ENCODE assay signal across 17 cellular contexts in the genomic region with DNA sequence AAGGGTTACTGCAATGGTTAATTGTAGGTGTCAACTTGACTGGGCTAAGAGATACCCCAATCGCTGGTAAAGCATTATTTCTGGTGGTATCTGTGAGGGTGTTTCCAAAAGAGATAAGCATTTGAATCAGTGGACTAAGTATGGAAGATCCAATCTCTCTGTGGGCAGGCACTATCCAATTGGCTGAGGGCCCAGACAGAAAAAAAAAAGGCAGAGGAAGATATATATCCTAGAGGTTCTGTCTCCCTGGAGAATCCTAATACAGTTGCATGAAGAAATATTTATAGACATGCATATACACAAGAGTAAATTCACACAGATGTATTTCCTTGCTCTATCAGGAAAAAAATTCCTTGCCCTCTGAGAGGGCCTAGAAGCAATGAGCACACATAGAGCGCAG.
"Had no signal": no experiment of that assay in that cellular context is flagged by ENCODE, and none has a peak within 500 bp of the region (broad histone marks: within the 10 kb centered on the region; RNA-seq: fewer than 3 reads in every experiment).

No MANE protein-coding gene starts in this region.

- H3K9me3 Mint-ChIP-seq: effector memory CD8-positive, alpha-beta T cell had no signal

- ATAC-seq: effector memory CD8-positive, alpha-beta T cell; sciatic nerve; SK-N-SH treated with all-trans-retinoic acid at 6 μM for 48 hours; stimulated activated memory B cell treated with anti-CD40 and anti-IgM and Interleukin-4, amounts not matched to agents 10 μg/mL and 1 μg/mL and 100 μg/mL, for 72 hours had no signal

- H3K27me3 Mint-ChIP-seq: activated naive CD8-positive, alpha-beta T cell; stimulated activated memory B cell treated with anti-CD40 and anti-IgM and Interleukin-4, amounts not matched to agents 10 μg/mL and 1 μg/mL and 100 μg/mL, for 72 hours had no signal

- H3K27me3 ChIP-seq: upper lobe of right lung had no signal

- H3K27ac Mint-ChIP-seq: activated naive CD8-positive, alpha-beta T cell; effector memory CD8-positive, alpha-beta T cell; stimulated activated memory B cell treated with anti-CD40 and anti-IgM and Interleukin-4, amounts not matched to agents 10 μg/mL and 1 μg/mL and 100 μg/mL, for 72 hours had no signal

- H3K4me3 Mint-ChIP-seq: activated naive CD8-positive, alpha-beta T cell; effector memory CD8-positive, alpha-beta T cell; neural crest cell; stimulated activated memory B cell treated with anti-CD40 and anti-IgM and Interleukin-4, amounts not matched to agents 10 μg/mL and 1 μg/mL and 100 μg/mL, for 72 hours had no signal

- H3K9me3 ChIP-seq: prostate gland, thoracic aorta, upper lobe of right lung had no signal

- H3K27ac ChIP-seq: thoracic aorta, upper lobe of right lung had no signal

- H3K36me3 ChIP-seq: prostate gland, thoracic aorta, upper lobe of right lung had no signal

- DNase-seq: activated CD4-positive, alpha-beta T cell treated with anti-CD3 and anti-CD28 coated beads for 1 hour; activated gamma-delta T cell; amniotic stem cell; effector memory CD8-positive, alpha-beta T cell; foreskin melanocyte; kidney; stimulated activated CD4-positive, alpha-beta T cell treated with anti-CD3 and anti-CD28 coated beads, Interleukin-4, amount 100 ng/mL, for 24 hours; T-helper 1 cell; T-helper 9 cell; upper lobe of right lung had no signal

- H3K4me3 ChIP-seq: prostate gland, thoracic aorta, upper lobe of right lung had no signal
